ENCODE assay signal across 9 cellular contexts in the genomic region with DNA sequence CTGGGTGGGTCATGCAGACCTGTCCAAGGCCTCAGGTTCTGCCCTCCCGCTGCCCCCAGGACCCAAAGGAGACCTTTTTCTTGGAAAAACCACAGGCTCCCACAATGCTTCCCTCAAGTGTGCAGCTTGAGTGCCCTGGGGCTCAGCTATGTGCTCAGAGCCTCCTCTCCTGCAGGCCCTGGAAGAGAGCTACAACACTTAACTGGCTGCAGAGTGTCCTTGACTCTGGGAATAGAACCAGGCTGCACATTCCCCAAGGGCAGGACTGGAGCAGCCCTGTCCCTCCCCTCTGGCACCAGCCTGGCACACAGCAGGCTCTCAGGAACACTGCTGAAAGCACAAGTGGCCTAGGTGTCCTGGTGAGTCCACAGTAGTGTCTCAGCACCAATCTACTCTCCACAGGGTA. TPM values are rescaled to one million over a fixed set of nuclear protein-coding genes. Genes with fewer than 3 reads are reported as not detected.
A peak's percentile ranks its signal among the peaks of the same experiment; 100 is the strongest.
DNase-seq lines count a peak whose midpoint lies in the region; ATAC-seq and TF ChIP-seq lines count a peak whose summit lies in the region.
"Had no signal": no experiment of that assay in that cellular context is flagged by ENCODE, and none has a peak within 500 bp of the region (broad histone marks: within the 10 kb centered on the region; RNA-seq: fewer than 3 reads in every experiment).

No MANE protein-coding gene starts in this region.

- no peak for TF ChIP-seq POLR2A in ovary (IDR thresholded peaks at IDR 0.05)

- TF ChIP-seq EP300 in ovary (IDR thresholded peaks at IDR 0.05): no peak

- H3K27me3 ChIP-seq in NT2/D1 (ENCODE audit: insufficient read depth, insufficient read length) (no peaks in the 10 kb centered on the region), esophagus (ENCODE audit: control insufficient read depth in 1 of 2, insufficient read depth in 2 of 2, low read length in 2 of 2) (no peaks in the 10 kb centered on the region), ovary (no peaks in the 10 kb centered on the region)

- 61 to 70% methylated on average over 1 of the region's 1 CpG for WGBS in esophagus, 2 donors
- WGBS in ovary, 3 donors: 70 to 80% (median 74%) methylated on average over 1 of the region's 1 CpG

- H3K27ac ChIP-seq in esophagus (ENCODE audit: low read depth in 2 of 2, low read length in 1 of 2) (peak overlapping the region; percentile 96 to 97), ovary (peak overlapping the region; percentile 96 to 100)

- H3K4me3 ChIP-seq in NT2/D1 (ENCODE audit: insufficient read length, low read depth) (no peak overlapping the region), esophagus (ENCODE audit: low read depth in 1 of 2, low read length in 2 of 2) (no peak overlapping the region), ovary (no peak overlapping the region)

- ATAC-seq in HG02588 (IDR thresholded peaks at IDR 0.05; ENCODE audit: unreplicated experiment): no peak

- no peaks in the 10 kb centered on the region for H3K36me3 ChIP-seq in NT2/D1 (ENCODE audit: insufficient read depth, insufficient read length, low read length)
- peaks cover 0 to 6% of the 10 kb centered on the region in 2 donors for H3K36me3 ChIP-seq in esophagus (ENCODE audit: control insufficient read depth in 2 of 2, insufficient read depth in 2 of 2, low read length in 1 of 2)
- no peaks in the 10 kb centered on the region for H3K36me3 ChIP-seq in ovary

- DNase-seq in DMS53 treated with DMSO at 0.1 percent for 48 hours (lab: John Stamatoyannopoulos, UW; ENCODE audit: unreplicated experiment) (peak; percentile 2), NT2/D1 (ENCODE audit: low read depth, low spot score) (no peak), ovary (peak in 4 of 5 donors; percentile 23 to 40 (median 36)), putamen (ENCODE audit: low spot score) (no peak), HuH-7 (ENCODE audit: low spot score) (no peak), NCI-H2081 (lab: John Stamatoyannopoulos, UW) (no peak)
- DNase-seq: activated naive CD4-positive, alpha-beta T cell treated with anti-CD3 and anti-CD28 coated beads for 36 hours had no signal

- intact Hi-C loops in ovary (cut with DNase I): no loop called here

- TF ChIP-seq CTCF in ovary (IDR thresholded peaks at IDR 0.05): no peak

- H3K4me1 ChIP-seq in NT2/D1 (ENCODE audit: insufficient read depth, insufficient read length) (peaks cover 11% of the 10 kb centered on the region), esophagus (ENCODE audit: control insufficient read depth in 2 of 2, insufficient read depth in 2 of 2, low read length in 1 of 2) (peaks cover 14 to 37% of the 10 kb centered on the region in 2 donors), ovary (ENCODE audit: insufficient read depth) (peaks cover 17% of the 10 kb centered on the region)

- peak overlapping the region; percentile 36 for H3K9ac ChIP-seq in NT2/D1 (ENCODE audit: insufficient read length, low read depth)

- no peaks in the 10 kb centered on the region for H3K9me3 ChIP-seq in NT2/D1 (ENCODE audit: insufficient read depth, low read length)
- no peaks in the 10 kb centered on the region for H3K9me3 ChIP-seq in esophagus (ENCODE audit: control insufficient read depth in 2 of 2, insufficient read depth in 1 of 2, low read depth in 1 of 2, low read length in 1 of 2)
- no peaks in the 10 kb centered on the region for H3K9me3 ChIP-seq in ovary

RNA-seq across cellular contexts. Expression of gene SREBF1, which starts 4.8 kb away (rescaled TPM):
- polyA plus RNA-seq in esophagus: 100 to 1,000 TPM in 1 of 2 donors, 10 to 100 TPM in 1; 95.1 to 116 TPM
- total RNA-seq in ovary: 100 to 1,000 TPM in 3 of 7 donors, 10 to 100 TPM in 4; 30.3 to 190 (median 97.4) TPM
- polyA plus RNA-seq in ovary: 10 to 100 TPM; 24.3 to 44.3 TPM

Comparison
In these comparisons a context has a peak if more than half of its experiments do, and no peak if none do; other contexts are left out.
1. DNase-seq: peak in DMS53 treated with DMSO at 0.1 percent for 48 hours (single experiment) and ovary (4 of 5); none in NT2/D1 (single experiment), putamen (single experiment), HuH-7 (single experiment) and NCI-H2081 (0 of 2).